Comparison of ENCODE assay signal across 15 cellular contexts in the genomic region with DNA sequence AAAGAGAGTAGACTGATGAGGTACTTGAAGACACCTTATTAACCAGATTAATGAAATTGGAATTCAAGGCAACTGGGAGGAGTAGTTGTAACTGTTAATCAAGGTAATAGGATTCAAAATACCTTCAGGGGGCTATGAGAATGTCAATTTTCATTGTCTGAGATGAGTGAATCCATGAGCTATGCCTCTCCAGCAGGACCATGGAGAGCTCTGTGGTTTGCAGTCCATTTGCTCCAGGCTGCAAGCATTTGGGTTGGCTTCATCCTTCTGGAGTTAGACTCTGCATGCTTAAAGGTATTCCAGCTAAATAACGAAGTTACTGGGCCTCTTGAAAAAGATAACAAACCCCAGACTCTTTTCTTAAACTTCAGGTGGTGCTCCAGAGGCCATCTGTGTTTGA.
DNase-seq lines count a peak whose midpoint lies in the region; ATAC-seq, FAIRE-seq and TF ChIP-seq lines count a peak whose summit lies in the region.
"Had no signal": no experiment of that assay in that cellular context is flagged by ENCODE, and none has a peak within 500 bp of the region (broad histone marks: within the 10 kb centered on the region; RNA-seq: fewer than 3 reads in every experiment).

No MANE protein-coding gene starts in this region.

- POLR2A ChIA-PET in MCF 10A (lab: Yijun Ruan, JAX), result no interaction called here

- H3K4me1 ChIP-seq in breast epithelium (no peaks in the 10 kb centered on the region), MM.1S (ENCODE audit: low read length) (no peaks in the 10 kb centered on the region), testis (no peaks in the 10 kb centered on the region), vagina (no peaks in the 10 kb centered on the region)
- H3K4me1 ChIP-seq: heart left ventricle had no signal

- CTCF ChIA-PET in MCF 10A (lab: Yijun Ruan, JAX), result interaction anchor here (0.7 kb wide), 1 partner anchor 183 kb away, joined by 3 read pairs; no protein-coding TSS in a partner anchor

- no peak overlapping the region for H3K9ac ChIP-seq in MM.1S (ENCODE audit: low read length)

- H2AFZ ChIP-seq in MM.1S (ENCODE audit: low read length), result no peak overlapping the region

- H3K9me2 ChIP-seq in MM.1S (replicated peaks; ENCODE audit: insufficient read depth, low read length), result no peaks in the 10 kb centered on the region

- H3F3A ChIP-seq in MM.1S (ENCODE audit: insufficient read depth, low read length), result no peaks in the 10 kb centered on the region

- H3K9me3 ChIP-seq in breast epithelium (no peaks in the 10 kb centered on the region), MM.1S (replicated peaks; ENCODE audit: insufficient read depth, low read length) (no peaks in the 10 kb centered on the region), testis (no peaks in the 10 kb centered on the region), vagina (no peaks in the 10 kb centered on the region)
- H3K9me3 ChIP-seq: heart left ventricle, thoracic aorta had no signal

- BruUV-seq in MCF 10A (replicated peaks; lab: Mats Ljungman, UMichigan), result no TSS peak

- H3K4me3 ChIP-seq in breast epithelium (no peak overlapping the region), fibroblast of the aortic adventitia (ENCODE audit: low read depth, low read length) (no peak overlapping the region), MM.1S (ENCODE audit: low read length) (no peak overlapping the region), testis (no peak overlapping the region), vagina (no peak overlapping the region)
- H3K4me3 ChIP-seq: heart left ventricle, thoracic aorta had no signal

- no peaks in the 10 kb centered on the region for H3K36me3 ChIP-seq in breast epithelium
- H3K36me3 ChIP-seq in MM.1S (replicated peaks; ENCODE audit: insufficient read depth, low read length), result no peaks in the 10 kb centered on the region
- H3K36me3 ChIP-seq in testis (ENCODE audit: low read depth, missing control alignments), result no peaks in the 10 kb centered on the region
- no peaks in the 10 kb centered on the region for H3K36me3 ChIP-seq in vagina
- H3K36me3 ChIP-seq: heart left ventricle, thoracic aorta had no signal

- no peak for TF ChIP-seq CTCF in MCF 10A (IDR thresholded peaks at IDR 0.05; ENCODE audit: unreplicated experiment)
- TF ChIP-seq CTCF in breast epithelium (IDR thresholded peaks at IDR 0.05), result no peak
- no peak for TF ChIP-seq CTCF in fibroblast of the aortic adventitia (IDR thresholded peaks at IDR 0.05; ENCODE audit: insufficient read depth, low read length)
- TF ChIP-seq CTCF in MM.1S (IDR thresholded peaks at IDR 0.05; ENCODE audit: low read length), result no peak
- TF ChIP-seq CTCF in testis (IDR thresholded peaks at IDR 0.05), result no peak
- TF ChIP-seq CTCF in vagina (IDR thresholded peaks at IDR 0.05), result no peak

- no peak for FAIRE-seq in urothelium cell line (lab: Jason Lieb, UNC)

- H3K27ac ChIP-seq in breast epithelium, result no peak overlapping the region
- H3K27ac ChIP-seq in MM.1S (ENCODE audit: low read length), result no peak overlapping the region
- H3K27ac ChIP-seq in testis, result no peak overlapping the region
- no peak overlapping the region for H3K27ac ChIP-seq in vagina
- H3K27ac ChIP-seq: heart left ventricle, thoracic aorta had no signal

- peak; percentile 51; the same call in 1 of the 3 replicates for ATAC-seq in SK-N-SH treated with all-trans-retinoic acid at 6 μM for 48 hours
- ATAC-seq: activated CD8-positive, alpha-beta T cell treated with anti-CD3 and anti-CD28 coated beads for 36 hours; heart left ventricle; right cardiac atrium had no signal

- H3K27me3 ChIP-seq in breast epithelium (no peaks in the 10 kb centered on the region), MM.1S (replicated peaks; ENCODE audit: insufficient read depth, low read length) (no peaks in the 10 kb centered on the region), testis (no peaks in the 10 kb centered on the region), vagina (no peaks in the 10 kb centered on the region)
- H3K27me3 ChIP-seq: heart left ventricle had no signal

- no peaks in the 10 kb centered on the region for H3K79me2 ChIP-seq in MM.1S (ENCODE audit: low read length)

- no peak overlapping the region for H3K27ac Mint-ChIP-seq in MCF 10A (ENCODE audit: low read depth, unreplicated experiment)
- H3K27ac Mint-ChIP-seq: activated CD8-positive, alpha-beta T cell treated with anti-CD3 and anti-CD28 coated beads for 36 hours; activated naive CD4-positive, alpha-beta T cell treated with anti-CD3 and anti-CD28 coated beads, Interleukin-2, amount 50 U/mL, for 24 hours had no signal

- peaks cover 6% of the 10 kb centered on the region for H3K36me3 Mint-ChIP-seq in MCF 10A (ENCODE audit: insufficient read depth, unreplicated experiment)
- H3K36me3 Mint-ChIP-seq: activated naive CD4-positive, alpha-beta T cell treated with anti-CD3 and anti-CD28 coated beads, Interleukin-2, amount 50 U/mL, for 24 hours had no signal

- 21 to 28% methylated on average over 1 of the region's 1 CpG for WGBS in testis, 2 donors

- DNase-seq in MCF 10A (ENCODE audit: unreplicated experiment) (peak; percentile 40), breast epithelium (ENCODE audit: low spot score in 2 of 2) (no peak), fibroblast of the aortic adventitia (ENCODE audit: low read depth) (peak; percentile 30), urothelium cell line (ENCODE audit: low spot score) (peak; percentile 43), MM.1S (no peak), testis (no peak), vagina (ENCODE audit: extremely low spot score in 2 of 2) (no peak)
- DNase-seq: activated CD8-positive, alpha-beta T cell treated with anti-CD3 and anti-CD28 coated beads for 36 hours; heart left ventricle; NCI-H187; right cardiac atrium; T-helper 2 cell had no signal

- no peak overlapping the region for H3K4me3 Mint-ChIP-seq in MCF 10A (ENCODE audit: unreplicated experiment)
- H3K4me3 Mint-ChIP-seq: activated CD8-positive, alpha-beta T cell treated with anti-CD3 and anti-CD28 coated beads for 36 hours; activated naive CD4-positive, alpha-beta T cell treated with anti-CD3 and anti-CD28 coated beads, Interleukin-2, amount 50 U/mL, for 24 hours had no signal

- peaks cover 1% of the 10 kb centered on the region for H3K4me1 Mint-ChIP-seq in MCF 10A (ENCODE audit: insufficient read depth, unreplicated experiment)
- H3K4me1 Mint-ChIP-seq: activated naive CD4-positive, alpha-beta T cell treated with anti-CD3 and anti-CD28 coated beads, Interleukin-2, amount 50 U/mL, for 24 hours had no signal

- no peak overlapping the region for H3K4me2 ChIP-seq in MM.1S (ENCODE audit: low read depth, low read length)

- no peak for TF ChIP-seq POLR2A in breast epithelium (IDR thresholded peaks at IDR 0.05)
- no peak for TF ChIP-seq POLR2A in testis (IDR thresholded peaks at IDR 0.05)
- TF ChIP-seq POLR2A in vagina (IDR thresholded peaks at IDR 0.05), result no peak

- no peaks in the 10 kb centered on the region for H3K27me3 Mint-ChIP-seq in MCF 10A (ENCODE audit: insufficient read depth, unreplicated experiment)
- H3K27me3 Mint-ChIP-seq: activated CD8-positive, alpha-beta T cell treated with anti-CD3 and anti-CD28 coated beads for 36 hours; activated naive CD4-positive, alpha-beta T cell treated with anti-CD3 and anti-CD28 coated beads, Interleukin-2, amount 50 U/mL, for 24 hours had no signal

- H3K9me3 Mint-ChIP-seq in MCF 10A (ENCODE audit: unreplicated experiment), result no peaks in the 10 kb centered on the region
- H3K9me3 Mint-ChIP-seq: activated CD8-positive, alpha-beta T cell treated with anti-CD3 and anti-CD28 coated beads for 36 hours had no signal

- intact Hi-C loops in MCF 10A (cut with micrococcal nuclease), result loop anchor here (10.0 kb wide), 1 partner anchor 56 kb away; no protein-coding TSS in a partner anchor
- intact Hi-C loops in breast epithelium (cut with DNase I; ENCODE audit: low total_unique reads), result no loop called here
- intact Hi-C loops in testis (cut with DNase I; ENCODE audit: low total_unique reads), result no loop called here
- intact Hi-C loops in vagina (cut with DNase I), result no loop called here

- H4K20me1 ChIP-seq in MM.1S (ENCODE audit: insufficient read depth, low read length), result no peaks in the 10 kb centered on the region; the same call in 1 of the 2 replicates

TF ChIP-seq in SK-N-SH treated with all-trans-retinoic acid at 6 μM for 48 hours, 23 proteins besides CTCF, POLR2A, EP300 and RAD21:
- peak; percentile 71; the same call in 1 of the 2 replicates for TF ChIP-seq CSDC2 (CRISPR knock-in tag; IDR thresholded peaks at IDR 0.05)
- TF ChIP-seq SNAI2 (CRISPR knock-in tag; IDR thresholded peaks at IDR 0.05), result peak; percentile 80; the same call in 1 of the 2 replicates
- no peak for TF ChIP-seq ZC3H10 (CRISPR knock-in tag; IDR thresholded peaks at IDR 0.05)
- TF ChIP-seq ARNTL (CRISPR knock-in tag; IDR thresholded peaks at IDR 0.05; ENCODE audit: borderline replicate concordance, low read depth), result no peak
- TF ChIP-seq ZFP3 (CRISPR knock-in tag; IDR thresholded peaks at IDR 0.05), result no peak
- TF ChIP-seq RARB (CRISPR knock-in tag; IDR thresholded peaks at IDR 0.05), result no peak

Comparison
In these comparisons a context has a peak if more than half of its experiments do, and no peak if none do; other contexts are left out.
1. DNase-seq: peak in MCF 10A (single experiment), fibroblast of the aortic adventitia (single experiment) and urothelium cell line (single experiment); none in breast epithelium (0 of 2), MM.1S (single experiment), testis (single experiment) and vagina (0 of 2).